ENCODE assay signal across 1 cellular context in genomic region chr16:75073551-75074414, GRCh38.
TF ChIP-seq lines count a peak whose summit lies in the region.

No MANE protein-coding gene starts in this region.

TF ChIP-seq in SK-N-SH, 30 proteins besides CTCF, POLR2A, EP300 and RAD21 (continued from another document):
- TF ChIP-seq IRF3 (IDR thresholded peaks at IDR 0.05; ENCODE audit: low read depth, low read length), result no peak
- TF ChIP-seq SIN3A (IDR thresholded peaks at IDR 0.05; ENCODE audit: borderline replicate concordance, low read depth, low read length), result no peak
- no peak for TF ChIP-seq JUND (IDR thresholded peaks at IDR 0.05)
- TF ChIP-seq FOSL2 (IDR thresholded peaks at IDR 0.05; ENCODE audit: borderline replicate concordance, low read depth), result no peak
- no peak for TF ChIP-seq RCOR1 (IDR thresholded peaks at IDR 0.05; ENCODE audit: low read length)
- TF ChIP-seq TAF1 (IDR thresholded peaks at IDR 0.05; ENCODE audit: borderline replicate concordance, low read depth, low read length), result no peak
- TF ChIP-seq ZBTB33 (IDR thresholded peaks at IDR 0.05; ENCODE audit: borderline replicate concordance, low read depth), result no peak
- no peak for TF ChIP-seq ELF1 (IDR thresholded peaks at IDR 0.05)
- TF ChIP-seq NRF1 (IDR thresholded peaks at IDR 0.05; ENCODE audit: low read depth, low read length), result no peak
- TF ChIP-seq TEAD4 (IDR thresholded peaks at IDR 0.05; ENCODE audit: borderline replicate concordance, insufficient read depth), result no peak
TF ChIP-seq in SK-N-SH: peak in this region for 0.
